Comparison of ENCODE assay signal across 18 cellular contexts in the genomic region with DNA sequence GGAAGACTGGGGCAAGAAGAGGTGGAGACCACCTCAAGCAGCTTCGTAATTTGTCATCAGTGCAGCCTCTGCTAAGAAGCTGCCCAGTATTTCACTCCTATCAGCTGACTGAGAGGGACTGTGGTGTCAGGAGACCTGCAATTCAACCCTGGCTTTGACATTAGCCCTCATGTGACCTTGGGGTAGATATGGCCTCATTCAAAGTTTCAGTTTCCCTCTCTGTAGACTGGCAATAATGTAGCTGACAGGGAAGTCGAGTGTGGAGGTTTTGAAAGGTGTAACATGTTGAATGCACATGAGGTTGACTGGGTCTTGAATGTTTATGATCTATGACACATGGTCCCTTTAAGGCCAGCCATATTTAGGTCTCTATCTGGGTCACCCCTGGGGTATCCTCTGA. TPM values are rescaled to one million over a fixed set of nuclear protein-coding genes. Genes with fewer than 3 reads are reported as not detected.
DNase-seq lines count a peak whose midpoint lies in the region; ATAC-seq, FAIRE-seq and TF ChIP-seq lines count a peak whose summit lies in the region.
"Had no signal": no experiment of that assay in that cellular context is flagged by ENCODE, and none has a peak within 500 bp of the region (broad histone marks: within the 10 kb centered on the region; RNA-seq: fewer than 3 reads in every experiment).

No MANE protein-coding gene starts in this region.

- H4K20me1 ChIP-seq in BLaER1 treated with 17β-estradiol and CSF1 and Interleukin-3, amounts not matched to agents 10 nM and 100 nM: no peaks in the 10 kb centered on the region

- H3K9me3 Mint-ChIP-seq in CD4-positive, alpha-beta memory T cell: peaks cover 0 to 2% (median 0%) of the 10 kb centered on the region in 8 donors
- H3K9me3 Mint-ChIP-seq: activated naive CD4-positive, alpha-beta T cell treated with anti-CD3 and anti-CD28 coated beads, Interleukin-2, amount 50 U/mL, for 24 hours; IgD-negative memory B cell had no signal

- CTCF ChIA-PET in CD4-positive, alpha-beta memory T cell (lab: Charles Lee; ENCODE audit: partially characterized antibody): no interaction called here

- no peaks in the 10 kb centered on the region for H3K27me3 ChIP-seq in BLaER1 treated with 17β-estradiol and CSF1 and Interleukin-3, amounts not matched to agents 10 nM and 100 nM
- H3K27me3 ChIP-seq in CD4-positive, alpha-beta memory T cell (ENCODE audit: insufficient read depth, low read length): no peaks in the 10 kb centered on the region
- H3K27me3 ChIP-seq in spleen (replicated peaks in 1 of 7): peaks cover 0 to 22% (median 0%) of the 10 kb centered on the region in 7 donors
- no peaks in the 10 kb centered on the region for H3K27me3 ChIP-seq in BE2C

- no peak for TF ChIP-seq POLR2A in spleen (IDR thresholded peaks at IDR 0.05)

- intact Hi-C loops in CD4-positive, alpha-beta memory T cell (cut with micrococcal nuclease): no loop called here
- intact Hi-C loops in spleen (cut with DNase I; ENCODE audit: low total_unique reads): no loop called here

- no peak overlapping the region for H3K4me3 ChIP-seq in BLaER1 treated with 17β-estradiol and CSF1 and Interleukin-3, amounts not matched to agents 10 nM and 100 nM
- no peak overlapping the region for H3K4me3 ChIP-seq in CD4-positive, alpha-beta memory T cell (ENCODE audit: low read length in 2 of 2)
- no peak overlapping the region for H3K4me3 ChIP-seq in spleen
- H3K4me3 ChIP-seq in BE2C (ENCODE audit: low read depth, low read length): no peak overlapping the region
- H3K4me3 ChIP-seq: A549, GM23248 had no signal

- H3K36me3 ChIP-seq in BLaER1 treated with 17β-estradiol and CSF1 and Interleukin-3, amounts not matched to agents 10 nM and 100 nM: no peaks in the 10 kb centered on the region
- H3K36me3 ChIP-seq in CD4-positive, alpha-beta memory T cell (ENCODE audit: insufficient read depth, low read length): no peaks in the 10 kb centered on the region
- no peaks in the 10 kb centered on the region for H3K36me3 ChIP-seq in spleen
- H3K36me3 ChIP-seq in BE2C: no peaks in the 10 kb centered on the region
- H3K36me3 ChIP-seq: neutrophil had no signal

- no peaks in the 10 kb centered on the region for H3K36me3 Mint-ChIP-seq in CD4-positive, alpha-beta memory T cell
- H3K36me3 Mint-ChIP-seq: activated naive CD4-positive, alpha-beta T cell treated with anti-CD3 and anti-CD28 coated beads, Interleukin-2, amount 50 U/mL, for 24 hours; IgD-negative memory B cell had no signal

- no peak for TF ChIP-seq CTCF in spleen (IDR thresholded peaks at IDR 0.05 in 8 of 11, conservative IDR thresholded peaks at IDR 0.05 in 3 of 11)
- no peak for TF ChIP-seq CTCF in BE2C (IDR thresholded peaks at IDR 0.05; ENCODE audit: low read depth, low read length)

- POLR2A ChIA-PET in CD4-positive, alpha-beta memory T cell (lab: Charles Lee; ENCODE audit: partially characterized antibody): no interaction called here

- ATAC-seq in HG02678 (IDR thresholded peaks at IDR 0.05; ENCODE audit: unreplicated experiment) (peak; percentile 79), HG03469 (IDR thresholded peaks at IDR 0.05; ENCODE audit: unreplicated experiment) (peak; percentile 90)
- ATAC-seq: A549, left colon had no signal

- no peak overlapping the region for H3K27ac ChIP-seq in BLaER1 treated with 17β-estradiol and CSF1 and Interleukin-3, amounts not matched to agents 10 nM and 100 nM
- no peak overlapping the region for H3K27ac ChIP-seq in CD4-positive, alpha-beta memory T cell (ENCODE audit: low read depth, low read length)
- no peak overlapping the region for H3K27ac ChIP-seq in spleen
- H3K27ac ChIP-seq: A549, GM23248, neutrophil had no signal

- H3K4me1 ChIP-seq in BLaER1 treated with 17β-estradiol and CSF1 and Interleukin-3, amounts not matched to agents 10 nM and 100 nM: peaks cover 27 to 47% (median 41%) of the 10 kb centered on the region in 10 experiments
- H3K4me1 ChIP-seq in CD4-positive, alpha-beta memory T cell (ENCODE audit: insufficient read depth, low read length): no peaks in the 10 kb centered on the region
- H3K4me1 ChIP-seq in spleen (no peaks in the 10 kb centered on the region), BE2C (no peaks in the 10 kb centered on the region)
- H3K4me1 ChIP-seq: A549 had no signal

- DNase-seq in GM19239 (ENCODE audit: insufficient read length, low spot score) (peak; percentile 10), kidney glomerular epithelial cell (lab: John Stamatoyannopoulos, UW) (no peak), spleen (no peak), BE2C (no peak)
- DNase-seq in CD4-positive, alpha-beta memory T cell: no peak
- DNase-seq: DMS79 treated with DMSO at 0.1 percent for 48 hours; foreskin melanocyte; GM23248; left colon; NCI-H510A treated with DMSO at 0.1 percent for 48 hours; stimulated activated CD4-positive, alpha-beta T cell treated with anti-CD3 and anti-CD28 coated beads, Interleukin-1b, Interleukin-23, amount 100 ng/mL, for 48 hours had no signal

- H3K9ac ChIP-seq in BLaER1 treated with 17β-estradiol and CSF1 and Interleukin-3, amounts not matched to agents 10 nM and 100 nM: no peak overlapping the region
- H3K9ac ChIP-seq: GM23248 had no signal

- H3K4me3 Mint-ChIP-seq in CD4-positive, alpha-beta memory T cell: no peak overlapping the region
- H3K4me3 Mint-ChIP-seq: activated naive CD4-positive, alpha-beta T cell treated with anti-CD3 and anti-CD28 coated beads, Interleukin-2, amount 50 U/mL, for 24 hours; IgD-negative memory B cell had no signal

- H3K9me3 ChIP-seq in BLaER1 treated with 17β-estradiol and CSF1 and Interleukin-3, amounts not matched to agents 10 nM and 100 nM (replicated peaks in 1 of 11): peaks cover 0 to 24% (median 12%) of the 10 kb centered on the region in 11 experiments; a peak in 20 of 22 replicates
- no peaks in the 10 kb centered on the region for H3K9me3 ChIP-seq in CD4-positive, alpha-beta memory T cell (ENCODE audit: control insufficient read depth in 1 of 2, low read length in 2 of 2)
- no peaks in the 10 kb centered on the region for H3K9me3 ChIP-seq in spleen
- no peaks in the 10 kb centered on the region for H3K9me3 ChIP-seq in BE2C
- H3K9me3 ChIP-seq: A549, neutrophil had no signal

- no peak overlapping the region for H3K27ac Mint-ChIP-seq in CD4-positive, alpha-beta memory T cell
- H3K27ac Mint-ChIP-seq: activated naive CD4-positive, alpha-beta T cell treated with anti-CD3 and anti-CD28 coated beads, Interleukin-2, amount 50 U/mL, for 24 hours; IgD-negative memory B cell had no signal

- WGBS in spleen, 5 donors: 47 to 74% (median 61%) methylated on average over 2 of the region's 2 CpGs

- no peaks in the 10 kb centered on the region for H3K4me1 Mint-ChIP-seq in CD4-positive, alpha-beta memory T cell
- H3K4me1 Mint-ChIP-seq: activated naive CD4-positive, alpha-beta T cell treated with anti-CD3 and anti-CD28 coated beads, Interleukin-2, amount 50 U/mL, for 24 hours had no signal

- H3K4me2 ChIP-seq in BLaER1 treated with 17β-estradiol and CSF1 and Interleukin-3, amounts not matched to agents 10 nM and 100 nM: peak overlapping the region; percentile 25 to 87 (median 42); a peak in 18 of 22 replicates
- H3K4me2 ChIP-seq: A549 had no signal

- FAIRE-seq in GM19239 (lab: Jason Lieb, UNC): peak; percentile 93
- FAIRE-seq: A549 had no signal

- H3K27me3 Mint-ChIP-seq in CD4-positive, alpha-beta memory T cell: peaks cover 15 to 22% of the 10 kb centered on the region in 2 donors

RNA-seq across cellular contexts. Expression of gene SPRR4, which starts 2.2 kb away (rescaled TPM):
- not detected for total RNA-seq in CD4-positive, alpha-beta memory T cell
- not detected for polyA plus RNA-seq in CD4-positive, alpha-beta memory T cell
- not detected for total RNA-seq in spleen
- not detected for polyA plus RNA-seq in spleen
- polyA plus RNA-seq in BE2C (2012; ENCODE audit: insufficient read depth, insufficient read length, low read depth): not detected
- total RNA-seq: GM23248, left colon had no signal
- polyA plus RNA-seq: A549, GM23248, IgD-negative memory B cell had no signal

RNA-seq across cellular contexts. Expression of gene SPRR1A, which starts 15.6 kb away (rescaled TPM):
- total RNA-seq in CD4-positive, alpha-beta memory T cell: not detected
- polyA plus RNA-seq in CD4-positive, alpha-beta memory T cell: not detected
- total RNA-seq in spleen: not detected
- polyA plus RNA-seq in spleen: not detected
- polyA plus RNA-seq in BE2C (2012; ENCODE audit: insufficient read depth, insufficient read length, low read depth): not detected
- total RNA-seq: GM23248, left colon had no signal
- polyA plus RNA-seq: A549, GM23248, IgD-negative memory B cell had no signal

RNA-seq across cellular contexts. Expression of gene SPRR5, which starts 21.2 kb away (rescaled TPM):
- total RNA-seq in CD4-positive, alpha-beta memory T cell: not detected
- polyA plus RNA-seq in CD4-positive, alpha-beta memory T cell: not detected
- not detected for total RNA-seq in spleen
- not detected for polyA plus RNA-seq in spleen
- polyA plus RNA-seq in BE2C (2012; ENCODE audit: insufficient read depth, insufficient read length, low read depth): not detected
- total RNA-seq: GM23248, left colon had no signal
- polyA plus RNA-seq: A549, GM23248, IgD-negative memory B cell had no signal

RNA-seq across cellular contexts. Expression of gene SPRR3, which starts 33.3 kb away (rescaled TPM):
- total RNA-seq in CD4-positive, alpha-beta memory T cell: not detected
- polyA plus RNA-seq in CD4-positive, alpha-beta memory T cell: not detected
- total RNA-seq in spleen: not detected
- polyA plus RNA-seq in spleen: 1 to 10 TPM in 2 of 3 donors, under 1 TPM in 1; 0.39 to 9.3 (median 1.8) TPM
- not detected for polyA plus RNA-seq in BE2C (2012; ENCODE audit: insufficient read depth, insufficient read length, low read depth)
- total RNA-seq: GM23248, left colon had no signal
- polyA plus RNA-seq: A549, GM23248, IgD-negative memory B cell had no signal

RNA-seq across cellular contexts. Expression of gene IVL, which starts 59.9 kb away (rescaled TPM):
- total RNA-seq in CD4-positive, alpha-beta memory T cell: not detected
- polyA plus RNA-seq in CD4-positive, alpha-beta memory T cell: not detected
- not detected for total RNA-seq in spleen
- polyA plus RNA-seq in spleen: under 1 TPM in 2 of 3 donors, not detected in 1; 0.04 to 0.05 TPM
- not detected for polyA plus RNA-seq in BE2C (2012; ENCODE audit: insufficient read depth, insufficient read length, low read depth)
- total RNA-seq: left colon had no signal
- polyA plus RNA-seq: A549, IgD-negative memory B cell had no signal
